Comparison of ENCODE assay signal across 8 cellular contexts in the genomic region with DNA sequence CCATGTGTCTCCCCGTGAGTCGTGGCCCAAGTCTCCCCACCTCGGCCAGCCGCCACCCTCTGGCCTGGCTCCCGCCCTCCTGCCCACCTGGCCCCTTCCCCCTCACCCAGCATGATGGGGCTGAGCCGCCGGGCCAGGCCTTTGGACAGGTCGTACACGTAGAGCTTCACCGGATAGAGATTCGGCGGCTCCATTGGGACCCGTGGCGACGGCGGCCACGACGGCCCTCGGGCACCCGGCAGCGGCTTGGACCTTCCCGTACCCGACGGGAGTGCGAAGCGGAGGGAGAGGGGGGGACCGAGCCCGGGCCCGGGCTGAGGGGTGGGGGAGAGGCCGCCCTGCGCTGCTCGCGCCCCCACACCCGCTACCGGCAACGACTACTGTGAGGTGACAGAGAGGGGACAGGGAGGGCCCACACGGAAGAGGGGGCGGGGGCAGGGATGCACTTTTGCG. TPM values are rescaled to one million over a fixed set of nuclear protein-coding genes. Genes with fewer than 3 reads are reported as not detected.
DNase-seq lines count a peak whose midpoint lies in the region; ATAC-seq lines count a peak whose summit lies in the region.

A gene (minus strand): TSS at position 398 of the 453 bp plus-strand sequence. CDS start 204 bp downstream, at position 194.

- 0 to 1% (median 1%) methylated on average over 38 to 39 of the region's 39 CpGs for WGBS in adipose tissue, 3 donors

- peak within 1 kb of the TSS; percentile 98 for H3K9ac ChIP-seq in skeletal muscle satellite cell (ENCODE audit: low read depth, low read length)

- H3K4me1 ChIP-seq in skeletal muscle satellite cell (ENCODE audit: control insufficient read depth, insufficient read depth, low read length): peaks cover 20% of the 10 kb centered on the region

- H3K27ac ChIP-seq in adipose tissue (ENCODE audit: low read depth, low read length): peak within 1 kb of the TSS; percentile 70

- peak; percentile 68 for ATAC-seq in GM21390 (IDR thresholded peaks at IDR 0.05; ENCODE audit: unreplicated experiment)

- peak within 1 kb of the TSS; percentile 97 for H3K4me2 ChIP-seq in skeletal muscle satellite cell (ENCODE audit: low read length)

- no peaks in the 10 kb centered on the region for H3K9me3 ChIP-seq in skeletal muscle satellite cell (replicated peaks; ENCODE audit: low read length)

- H3K36me3 ChIP-seq in skeletal muscle satellite cell (ENCODE audit: insufficient read depth, low read length): peaks cover 19% of the 10 kb centered on the region

- DNase-seq in ELR (ENCODE audit: low read depth) (peak; percentile 53), HuH-7 (ENCODE audit: low spot score) (peak; percentile 36), EL (no peak), NCI-H2029 treated with DMSO at 0.1 percent for 48 hours (lab: John Stamatoyannopoulos, UW) (no peak)

- no peaks in the 10 kb centered on the region for H3K27me3 ChIP-seq in skeletal muscle satellite cell (ENCODE audit: control insufficient read depth, insufficient read depth, low read length)

- peak within 1 kb of the TSS; percentile 88 for H3K4me3 ChIP-seq in iPS-11a (ENCODE audit: low read depth, low read length)
- peak within 1 kb of the TSS; percentile 98 for H3K4me3 ChIP-seq in skeletal muscle satellite cell (ENCODE audit: low read length)

RNA-seq across cellular contexts. Expression of the gene that starts here (rescaled TPM):
- polyA plus RNA-seq in adipose tissue: 10 to 100 TPM in 2 of 3 donors, 1 to 10 TPM in 1; 7.0 to 19.6 (median 16.8) TPM
- total RNA-seq in skeletal muscle satellite cell (2012; rRNA removed): 35.0 and 42.8 TPM in 2 replicates

Comparison
In these comparisons a context has a peak if more than half of its experiments do, and no peak if none do; other contexts are left out.
1. DNase-seq: peak in ELR (single experiment) and HuH-7 (single experiment); none in EL (single experiment) and NCI-H2029 treated with DMSO at 0.1 percent for 48 hours (single experiment).